In the genomic region with DNA sequence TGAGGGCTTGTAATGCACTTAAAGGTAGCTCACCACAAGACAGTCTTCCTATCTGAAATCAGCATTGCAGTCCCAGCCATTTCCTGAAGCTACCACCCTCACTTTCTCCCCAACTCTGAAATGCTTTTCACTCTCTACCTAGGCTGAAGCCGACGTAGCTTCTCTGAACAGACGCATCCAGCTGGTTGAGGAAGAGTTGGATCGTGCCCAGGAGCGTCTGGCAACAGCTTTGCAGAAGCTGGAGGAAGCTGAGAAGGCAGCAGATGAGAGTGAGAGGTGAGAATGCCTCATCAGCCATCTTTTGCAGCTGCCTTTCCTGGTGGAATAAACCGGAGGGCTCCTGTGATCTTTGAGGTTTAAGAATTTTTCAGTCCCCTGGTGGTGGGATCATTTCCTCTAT, we compare ENCODE assay signal across 11 cellular contexts. TPM values are rescaled to one million over a fixed set of nuclear protein-coding genes. Genes with fewer than 3 reads are reported as not detected.
DNase-seq lines count a peak whose midpoint lies in the region; TF ChIP-seq lines count a peak whose summit lies in the region.
"Had no signal": no experiment of that assay in that cellular context is flagged by ENCODE, and none has a peak within 500 bp of the region (broad histone marks: within the 10 kb centered on the region; RNA-seq: fewer than 3 reads in every experiment).

No MANE protein-coding gene starts in this region.

- H3K4me3 ChIP-seq in AG04450 (ENCODE audit: low read depth, low read length) = no peak overlapping the region
- no peak overlapping the region for H3K4me3 ChIP-seq in endodermal cell (ENCODE audit: low read length)
- H3K4me3 ChIP-seq in Karpas-422 (ENCODE audit: low read length) = no peak overlapping the region

- H3K4me3 Mint-ChIP-seq in endodermal cell (no peak overlapping the region), nephron (peak overlapping the region in 1 of 3 experiments; percentile 43)
- no peak overlapping the region for H3K4me3 Mint-ChIP-seq in activated CD4-positive, alpha-beta T cell treated with anti-CD3 and anti-CD28 coated beads, Interleukin-2, amount 10 ng/mL, durations not matched to agents 7 days and 5 days
- H3K4me3 Mint-ChIP-seq: nephron progenitor cell had no signal

- H3K27ac Mint-ChIP-seq in endodermal cell (peak overlapping the region; percentile 85), nephron (peak overlapping the region in 2 of 3 experiments; percentile 87)
- H3K27ac Mint-ChIP-seq in activated CD4-positive, alpha-beta T cell treated with anti-CD3 and anti-CD28 coated beads, Interleukin-2, amount 10 ng/mL, durations not matched to agents 7 days and 5 days = no peak overlapping the region

- peaks cover 31% of the 10 kb centered on the region for H3K4me1 Mint-ChIP-seq in endodermal cell
- H3K4me1 Mint-ChIP-seq in nephron = peaks cover 75% of the 10 kb centered on the region
- H3K4me1 Mint-ChIP-seq in activated CD4-positive, alpha-beta T cell treated with anti-CD3 and anti-CD28 coated beads, Interleukin-2, amount 10 ng/mL, durations not matched to agents 7 days and 5 days = no peaks in the 10 kb centered on the region

- H3K27ac ChIP-seq in AG04450 (ENCODE audit: low read depth, low read length) = peak overlapping the region; percentile 69
- H3K27ac ChIP-seq in endodermal cell (ENCODE audit: low read depth, low read length) = no peak overlapping the region
- H3K27ac ChIP-seq in Karpas-422 (ENCODE audit: low read length) = no peak overlapping the region

- H3K36me3 ChIP-seq in endodermal cell (ENCODE audit: control insufficient read depth, insufficient read depth, low read length) (peaks cover 83% of the 10 kb centered on the region), Karpas-422 (ENCODE audit: insufficient read depth, low read length) (no peaks in the 10 kb centered on the region)

- no peaks in the 10 kb centered on the region for H3K9me2 ChIP-seq in Karpas-422 (replicated peaks; ENCODE audit: insufficient read depth, low read length)

- CTCF ChIA-PET in AG04450 (lab: Charles Lee) = interaction anchor here (0.5 to 2.2 kb wide), 4 partner anchors 9 to 346 kb away, joined by 3 to 10 read pairs (median 6); no protein-coding TSS in a partner anchor
- CTCF ChIA-PET in activated CD4-positive, alpha-beta T cell treated with anti-CD3 and anti-CD28 coated beads, Interleukin-2, amount 10 ng/mL, durations not matched to agents 7 days and 5 days (lab: Charles Lee) = interaction anchor here (0.6 to 2.1 kb wide), 2 partner anchors 9 to 410 kb away, joined by 3 to 17 read pairs; no protein-coding TSS in a partner anchor

- no peak overlapping the region for H2AFZ ChIP-seq in Karpas-422 (ENCODE audit: low read length)

- H3K9ac ChIP-seq in endodermal cell (ENCODE audit: extremely low read depth, low read length, poor library complexity, severe bottlenecking) = no peak overlapping the region
- no peak overlapping the region for H3K9ac ChIP-seq in Karpas-422 (ENCODE audit: low read length)

- no peaks in the 10 kb centered on the region for H3K79me2 ChIP-seq in Karpas-422 (ENCODE audit: low read length)

- H3K27me3 Mint-ChIP-seq in endodermal cell (ENCODE audit: insufficient read depth) (no peaks in the 10 kb centered on the region), nephron (ENCODE audit: low read depth) (no peaks in the 10 kb centered on the region)
- H3K27me3 Mint-ChIP-seq in activated CD4-positive, alpha-beta T cell treated with anti-CD3 and anti-CD28 coated beads, Interleukin-2, amount 10 ng/mL, durations not matched to agents 7 days and 5 days = no peaks in the 10 kb centered on the region

- 94 to 100% methylated on average over 3 to 6 of the region's 6 CpGs for WGBS in endodermal cell (ENCODE audit: insufficient coverage in 1 of 2, insufficient read length in 1 of 2), 2 experiments

- no peaks in the 10 kb centered on the region for H3K27me3 ChIP-seq in AG04450 (ENCODE audit: control insufficient read depth, insufficient read depth, low read length)
- no peaks in the 10 kb centered on the region for H3K27me3 ChIP-seq in endodermal cell (ENCODE audit: control insufficient read depth, insufficient read depth, low read length, poor library complexity, severe bottlenecking)
- no peaks in the 10 kb centered on the region for H3K27me3 ChIP-seq in Karpas-422 (ENCODE audit: low read length)

- H3K9me3 Mint-ChIP-seq in endodermal cell (no peaks in the 10 kb centered on the region), nephron (no peaks in the 10 kb centered on the region)
- no peaks in the 10 kb centered on the region for H3K9me3 Mint-ChIP-seq in activated CD4-positive, alpha-beta T cell treated with anti-CD3 and anti-CD28 coated beads, Interleukin-2, amount 10 ng/mL, durations not matched to agents 7 days and 5 days
- H3K9me3 Mint-ChIP-seq: nephron progenitor cell had no signal

- TF ChIP-seq CTCF in AG04450 (IDR thresholded peaks at IDR 0.05; ENCODE audit: low read depth, low read length) = 0 out of 2 replicates have a peak, but pooled peaks have one; percentile 1
- peak; percentile 39 for TF ChIP-seq CTCF in endodermal cell (conservative IDR thresholded peaks at IDR 0.05)
- no peak for TF ChIP-seq CTCF in nephron (IDR thresholded peaks at IDR 0.05; ENCODE audit: unreplicated experiment in 3 of 3)

- H3K4me2 ChIP-seq in Karpas-422 (ENCODE audit: low read depth, low read length, poor library complexity, severe bottlenecking) = no peak overlapping the region

- H3K4me1 ChIP-seq in endodermal cell (ENCODE audit: control insufficient read depth, insufficient read depth, low read length) (peaks cover 12% of the 10 kb centered on the region), Karpas-422 (ENCODE audit: low read length) (peaks cover 13% of the 10 kb centered on the region)

- no peaks in the 10 kb centered on the region for H4K20me1 ChIP-seq in Karpas-422 (ENCODE audit: insufficient read depth, low read depth, low read length)

- H3K9me3 ChIP-seq in AG04450 (ENCODE audit: control insufficient read depth, insufficient read depth, low read length) (no peaks in the 10 kb centered on the region), endodermal cell (ENCODE audit: control insufficient read depth, low read length) (no peaks in the 10 kb centered on the region), Karpas-422 (ENCODE audit: low read length) (no peaks in the 10 kb centered on the region)

- DNase-seq in AG04450 (ENCODE audit: low read depth, low spot score) (peak; percentile 82), NCI-H446 treated with DMSO at 0.1 percent for 48 hours (lab: John Stamatoyannopoulos, UW) (peak; percentile 27), endodermal cell (no peak), NCI-H2081 treated with DMSO at 0.1 percent for 48 hours (lab: John Stamatoyannopoulos, UW) (no peak), Karpas-422 (no peak)
- DNase-seq in activated CD4-positive, alpha-beta T cell treated with anti-CD3 and anti-CD28 coated beads, Interleukin-2, amount 10 ng/mL, durations not matched to agents 7 days and 5 days = no peak
- no peak for DNase-seq in effector CD8-positive, alpha-beta T cell (lab: John Stamatoyannopoulos, UW)
- DNase-seq: EL, NCI-H1436 treated with DMSO at 0.1 percent for 48 hours, nephron progenitor cell had no signal

- POLR2A ChIA-PET in AG04450 (lab: Yijun Ruan, JAX) = interaction anchor here (0.9 to 2.2 kb wide), 7 partner anchors 9 to 51 kb away, joined by 3 to 14 read pairs (median 5); no protein-coding TSS in a partner anchor
- POLR2A ChIA-PET in activated CD4-positive, alpha-beta T cell treated with anti-CD3 and anti-CD28 coated beads, Interleukin-2, amount 10 ng/mL, durations not matched to agents 7 days and 5 days (lab: Charles Lee) = no interaction called here

- H3K36me3 Mint-ChIP-seq in endodermal cell (ENCODE audit: low read depth) (peaks cover 64% of the 10 kb centered on the region), nephron (ENCODE audit: low read depth) (peaks cover 72% of the 10 kb centered on the region)
- H3K36me3 Mint-ChIP-seq in activated CD4-positive, alpha-beta T cell treated with anti-CD3 and anti-CD28 coated beads, Interleukin-2, amount 10 ng/mL, durations not matched to agents 7 days and 5 days (ENCODE audit: low read depth) = no peaks in the 10 kb centered on the region

RNA-seq across cellular contexts. Expression of gene TPM1, which starts 14.3 kb away (rescaled TPM):
- 1,162 and 1,348 TPM in 2 replicates for polyA plus RNA-seq in AG04450 (2011; rRNA removed)
- 575 and 622 TPM in 2 replicates for polyA minus RNA-seq in AG04450 (2011; rRNA and poly(A)+ RNA removed)
- total RNA-seq in endodermal cell = 100 to 1,000 TPM; 245 to 363 TPM
- polyA plus RNA-seq in endodermal cell (2013, experiment 1 of 2) = 264 TPM
- 314 TPM for polyA plus RNA-seq in endodermal cell (2013, experiment 2 of 2)
- total RNA-seq in activated CD4-positive, alpha-beta T cell treated with anti-CD3 and anti-CD28 coated beads, Interleukin-2, amount 10 ng/mL, durations not matched to agents 7 days and 5 days = 1 to 10 TPM; 4.0 to 4.5 TPM
- total RNA-seq in Karpas-422 (2014; rRNA removed; shearing (Covaris generic); ENCODE audit: low replicate concordance) = 10.1 and 11.5 TPM in 2 replicates

Comparison
In these comparisons a context has a peak if more than half of its experiments do, and no peak if none do; other contexts are left out.
1. DNase-seq: peak in AG04450 (single experiment) and NCI-H446 treated with DMSO at 0.1 percent for 48 hours (single experiment); none in endodermal cell (single experiment), NCI-H2081 treated with DMSO at 0.1 percent for 48 hours (single experiment), activated CD4-positive, alpha-beta T cell treated with anti-CD3 and anti-CD28 coated beads, Interleukin-2, amount 10 ng/mL, durations not matched to agents 7 days and 5 days (single experiment), effector CD8-positive, alpha-beta T cell (single experiment) and Karpas-422 (single experiment).
2. CTCF ChIP-seq: peak in AG04450 (single experiment) and endodermal cell (single experiment); none in nephron (0 of 3).
3. RNA of gene TPM1, which starts 14.3 kb away (total RNA-seq): 245 to 363 TPM in endodermal cell; 10.1 to 11.5 TPM in Karpas-422 and 4.0 to 4.5 TPM in activated CD4-positive, alpha-beta T cell treated with anti-CD3 and anti-CD28 coated beads, Interleukin-2, amount 10 ng/mL, durations not matched to agents 7 days and 5 days; every median in the first group is over 10 times any median in the second.